ENCODE assay signal across 2 cellular contexts in genomic region chr10:99235872-99236626, GRCh38.
TF ChIP-seq lines count a peak whose summit lies in the region.

No MANE protein-coding gene starts in this region.

TF ChIP-seq in A549, 52 proteins besides CTCF, POLR2A, EP300 and RAD21 (continued from another document):
- TF ChIP-seq HOXB13 (CRISPR knock-in tag; IDR thresholded peaks at IDR 0.05; ENCODE audit: low read depth) = no peak
- no peak for TF ChIP-seq FOSB (CRISPR knock-in tag; IDR thresholded peaks at IDR 0.05)
- no peak for TF ChIP-seq RARB (CRISPR knock-in tag; IDR thresholded peaks at IDR 0.05)
- no peak for TF ChIP-seq REST (IDR thresholded peaks at IDR 0.05)
- TF ChIP-seq SREBF2 (IDR thresholded peaks at IDR 0.05) = no peak
- no peak for TF ChIP-seq NR3C1 (IDR thresholded peaks at IDR 0.05)
- TF ChIP-seq USF2 (IDR thresholded peaks at IDR 0.05) = no peak
- TF ChIP-seq CBX2 (IDR thresholded peaks at IDR 0.05; ENCODE audit: borderline replicate concordance, low read depth) = no peak
- TF ChIP-seq ZC3H11A (IDR thresholded peaks at IDR 0.05) = no peak
- no peak for TF ChIP-seq KDM1A (IDR thresholded peaks at IDR 0.05; ENCODE audit: low read depth)
- TF ChIP-seq HMGXB4 (CRISPR knock-in tag; IDR thresholded peaks at IDR 0.05; ENCODE audit: borderline replicate concordance) = no peak
- no peak for TF ChIP-seq JUNB (IDR thresholded peaks at IDR 0.05)
- TF ChIP-seq BCL3 (IDR thresholded peaks at IDR 0.05) = no peak
- no peak for TF ChIP-seq ATOH8 (CRISPR knock-in tag; IDR thresholded peaks at IDR 0.05; ENCODE audit: low read depth)
- TF ChIP-seq RFX5 (IDR thresholded peaks at IDR 0.05) = no peak
TF ChIP-seq in A549: peak in this region for 0.

TF ChIP-seq in IMR-90, 13 proteins besides CTCF, POLR2A, EP300 and RAD21 (continued from another document):
- TF ChIP-seq ELK1 (IDR thresholded peaks at IDR 0.05; ENCODE audit: borderline replicate concordance, low read depth, low read length) = no peak
- no peak for TF ChIP-seq MAFK (IDR thresholded peaks at IDR 0.05; ENCODE audit: low read depth, low read length)
- TF ChIP-seq FOS (IDR thresholded peaks at IDR 0.05; ENCODE audit: low read depth, low read length) = no peak
- TF ChIP-seq MAZ (IDR thresholded peaks at IDR 0.05; ENCODE audit: borderline replicate concordance, low read depth, low read length) = no peak
- no peak for TF ChIP-seq NFE2L2 (IDR thresholded peaks at IDR 0.05; ENCODE audit: low read depth, low read length)
- no peak for TF ChIP-seq SMC3 (IDR thresholded peaks at IDR 0.05; ENCODE audit: low read depth, low read length)
- TF ChIP-seq CEBPB (IDR thresholded peaks at IDR 0.05; ENCODE audit: low read depth, low read length) = no peak
